Comparison of ENCODE assay signal across 8 cellular contexts in the genomic region with DNA sequence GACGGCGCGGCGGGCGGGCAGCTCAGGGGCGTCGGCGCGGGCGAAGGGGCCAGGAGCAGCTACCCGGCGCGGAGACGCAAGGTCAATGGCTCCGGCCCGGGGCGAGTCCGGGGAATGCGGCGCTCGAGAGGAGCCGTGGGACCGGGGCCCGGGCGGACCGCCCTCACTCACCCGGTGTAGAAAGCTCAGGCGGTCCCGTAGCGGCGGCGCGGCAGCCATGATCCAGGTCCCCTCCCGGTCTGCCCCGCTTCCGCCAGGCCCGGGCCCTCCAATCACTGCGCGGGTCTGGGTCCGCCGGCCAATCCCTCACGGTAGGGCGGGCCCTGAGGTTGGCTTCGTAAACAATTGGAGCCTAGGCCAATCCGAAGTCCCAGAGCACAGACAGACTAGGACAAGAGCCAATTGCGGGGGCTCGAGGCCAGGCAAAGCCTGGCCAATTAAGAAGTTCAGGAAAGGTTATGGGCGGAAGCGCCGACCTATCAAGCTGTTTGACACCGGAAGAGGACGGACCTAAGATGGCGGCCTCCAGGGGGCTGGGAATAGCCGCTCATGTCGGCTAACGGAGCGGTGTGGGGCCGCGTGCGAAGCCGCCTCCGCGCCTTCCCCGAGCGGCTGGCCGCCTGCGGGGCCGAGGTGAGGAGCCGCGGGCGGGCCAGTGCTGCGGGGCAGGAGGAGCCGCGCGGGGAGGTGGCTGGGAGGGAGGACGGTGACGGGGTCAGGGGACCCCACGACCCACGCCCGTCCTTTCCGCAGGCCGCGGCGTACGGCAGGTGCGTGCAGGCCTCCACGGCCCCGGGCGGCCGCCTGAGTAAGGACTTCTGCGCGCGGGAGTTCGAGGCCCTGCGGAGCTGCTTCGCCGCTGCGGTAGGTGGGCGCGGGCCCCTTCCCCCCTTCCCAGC.
A peak's percentile ranks its signal among the peaks of the same experiment; 100 is the strongest.
DNase-seq lines count a peak whose midpoint lies in the region; ATAC-seq and TF ChIP-seq lines count a peak whose summit lies in the region.

A gene with protein sequence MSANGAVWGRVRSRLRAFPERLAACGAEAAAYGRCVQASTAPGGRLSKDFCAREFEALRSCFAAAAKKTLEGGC (plus strand): TSS at position 504 of the 899 bp plus-strand sequence. CDS start 46 bp downstream, at position 550.
A gene with protein sequence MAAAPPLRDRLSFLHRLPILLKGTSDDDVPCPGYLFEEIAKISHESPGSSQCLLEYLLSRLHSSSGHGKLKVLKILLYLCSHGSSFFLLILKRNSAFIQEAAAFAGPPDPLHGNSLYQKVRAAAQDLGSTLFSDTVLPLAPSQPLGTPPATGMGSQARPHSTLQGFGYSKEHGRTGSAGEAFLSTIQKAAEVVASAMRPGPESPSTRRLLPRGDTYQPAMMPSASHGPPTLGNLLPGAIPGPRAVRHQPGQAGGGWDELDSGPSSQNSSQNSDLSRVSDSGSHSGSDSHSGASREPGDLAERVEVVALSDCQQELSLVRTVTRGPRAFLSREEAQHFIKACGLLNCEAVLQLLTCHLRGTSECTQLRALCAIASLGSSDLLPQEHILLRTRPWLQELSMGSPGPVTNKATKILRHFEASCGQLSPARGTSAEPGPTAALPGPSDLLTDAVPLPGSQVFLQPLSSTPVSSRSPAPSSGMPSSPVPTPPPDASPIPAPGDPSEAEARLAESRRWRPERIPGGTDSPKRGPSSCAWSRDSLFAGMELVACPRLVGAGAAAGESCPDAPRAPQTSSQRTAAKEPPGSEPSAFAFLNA (minus strand): TSS at position 241 of the 899 bp plus-strand sequence. CDS start 22 bp downstream, at position 219.

- peak within 1 kb of the TSS; percentile 83 for H3K27ac Mint-ChIP-seq in central memory CD8-positive, alpha-beta T cell (ENCODE audit: low read depth)

- peak within 1 kb of the TSS; percentile 92 for H3K4me3 Mint-ChIP-seq in central memory CD8-positive, alpha-beta T cell

- no peaks in the 10 kb centered on the region for H3K27me3 Mint-ChIP-seq in central memory CD8-positive, alpha-beta T cell

- H3K36me3 Mint-ChIP-seq in central memory CD8-positive, alpha-beta T cell (ENCODE audit: insufficient read depth): peaks cover 17% of the 10 kb centered on the region

- DNase-seq in AG09309 (ENCODE audit: low read depth) (peak; percentile 98), NCI-H446 (lab: John Stamatoyannopoulos, UW) (peak; percentile 98 to 100), iris pigment epithelial cell (ENCODE audit: low read depth) (peak; percentile 100)
- peak; percentile 94 for DNase-seq in activated CD4-positive, CD25-positive, alpha-beta regulatory T cell treated with anti-CD3 and anti-CD28 coated beads, Interleukin-2, amount 50 U/mL, for 16 hours (ENCODE audit: low read depth, low spot score)
- DNase-seq in central memory CD8-positive, alpha-beta T cell (ENCODE audit: low spot score in 2 of 2): peak; percentile 83 to 96
- DNase-seq in stimulated activated CD4-positive, alpha-beta T cell treated with anti-CD3 and anti-CD28 coated beads, Interleukin-12 subunit alpha, Interleukin-12 subunit beta, amount 100 ng/mL, for 24 hours (ENCODE audit: low read depth in 2 of 2): peak; percentile 92 to 93

- no peaks in the 10 kb centered on the region for H3K9me3 Mint-ChIP-seq in central memory CD8-positive, alpha-beta T cell

- no peak for TF ChIP-seq CTCF in AG09309 (IDR thresholded peaks at IDR 0.05; ENCODE audit: control insufficient read depth, insufficient read depth, low read depth, low read length, missing control alignments)

- peak; percentile 90 for ATAC-seq in GM19025 (IDR thresholded peaks at IDR 0.05; ENCODE audit: low read depth, unreplicated experiment)
- peak; percentile 91 for ATAC-seq in HG03342 (IDR thresholded peaks at IDR 0.05; ENCODE audit: unreplicated experiment)
- ATAC-seq in central memory CD8-positive, alpha-beta T cell (replicated peaks; ENCODE audit: extremely low read depth, poor library complexity, severe bottlenecking): peak; percentile 97

- peak within 1 kb of the TSS; percentile 54 for H3K4me3 ChIP-seq in AG09309 (ENCODE audit: control insufficient read depth, low read depth, low read length)

- H3K4me1 Mint-ChIP-seq in central memory CD8-positive, alpha-beta T cell: peaks cover 29% of the 10 kb centered on the region

Comparison
In these comparisons a context has a peak if more than half of its experiments do, and no peak if none do; other contexts are left out.
1. Peak in every context shown above with its lines: DNase-seq, ATAC-seq and H3K4me3 ChIP-seq.